17 cellular contexts compared by ENCODE assay signal in genomic region chr20:6489361-6490154, GRCh38.
DNase-seq lines count a peak whose midpoint lies in the region; ATAC-seq lines count a peak whose summit lies in the region.
"Had no signal": no experiment of that assay in that cellular context is flagged by ENCODE, and none has a peak within 500 bp of the region (broad histone marks: within the 10 kb centered on the region; RNA-seq: fewer than 3 reads in every experiment).

No MANE protein-coding gene starts in this region.

- no peak overlapping the region for H3K27ac Mint-ChIP-seq in natural killer cell treated with Interleukin-12 subunit alpha and Interleukin-12 subunit beta and Interleukin-15 and Interleukin-18, amount 100 ng/mL, for 72 hours
- H3K27ac Mint-ChIP-seq: activated T-helper 2 cell treated with anti-CD3 and anti-CD28 coated beads, Interferon-gamma antibody, Interleukin-2, Interleukin-4, amounts not matched to agents 10 μg/mL and 5 μg/mL and 100 μg/mL, durations not matched to agents 14 hours and 24 hours and 36 hours; CD4-positive, alpha-beta T cell; neural progenitor cell had no signal

- H3K4me3 Mint-ChIP-seq in natural killer cell treated with Interleukin-12 subunit alpha and Interleukin-12 subunit beta and Interleukin-15 and Interleukin-18, amount 100 ng/mL, for 72 hours, result no peak overlapping the region
- H3K4me3 Mint-ChIP-seq: CD4-positive, alpha-beta T cell; neural progenitor cell had no signal

- no peaks in the 10 kb centered on the region for H3K4me1 Mint-ChIP-seq in natural killer cell treated with Interleukin-12 subunit alpha and Interleukin-12 subunit beta and Interleukin-15 and Interleukin-18, amount 100 ng/mL, for 72 hours (ENCODE audit: low read depth in 2 of 2)

- no peaks in the 10 kb centered on the region for H3K36me3 Mint-ChIP-seq in natural killer cell treated with Interleukin-12 subunit alpha and Interleukin-12 subunit beta and Interleukin-15 and Interleukin-18, amount 100 ng/mL, for 72 hours
- H3K36me3 Mint-ChIP-seq: neural progenitor cell had no signal

- no peak for ATAC-seq in natural killer cell treated with Interleukin-12 subunit alpha and Interleukin-12 subunit beta and Interleukin-15 and Interleukin-18, amount 100 ng/mL, for 72 hours
- ATAC-seq in HG03460 (IDR thresholded peaks at IDR 0.05; ENCODE audit: unreplicated experiment), result no peak
- ATAC-seq: esophagus mucosa, sciatic nerve had no signal

- DNase-seq in NCI-H1105 (lab: John Stamatoyannopoulos, UW), result peak; percentile 85
- no peak for DNase-seq in NCI-H1105 treated with DMSO at 0.1 percent for 48 hours (lab: John Stamatoyannopoulos, UW)
- peak; percentile 95 for DNase-seq in NCI-H2029 (lab: John Stamatoyannopoulos, UW)
- peak; percentile 96 for DNase-seq in SIG-M5 (lab: John Stamatoyannopoulos, UW)
- peak; percentile 3 for DNase-seq in myocyte (ENCODE audit: low read depth)
- DNase-seq in natural killer cell treated with Interleukin-12 subunit alpha and Interleukin-12 subunit beta and Interleukin-15 and Interleukin-18, amount 100 ng/mL, for 72 hours (ENCODE audit: low spot score), result no peak
- no peak for DNase-seq in foreskin melanocyte
- DNase-seq: 8988T; activated CD4-positive, alpha-beta T cell treated with anti-CD3 and anti-CD28 coated beads, Interleukin-2, amount 50 U/mL, for 48 hours; CD4-positive, alpha-beta T cell; KG1; T1000 had no signal

- H3K9me3 Mint-ChIP-seq in natural killer cell treated with Interleukin-12 subunit alpha and Interleukin-12 subunit beta and Interleukin-15 and Interleukin-18, amount 100 ng/mL, for 72 hours, result peaks cover 2% of the 10 kb centered on the region
- H3K9me3 Mint-ChIP-seq: activated T-helper 2 cell treated with anti-CD3 and anti-CD28 coated beads, Interferon-gamma antibody, Interleukin-2, Interleukin-4, amounts not matched to agents 10 μg/mL and 5 μg/mL and 100 μg/mL, durations not matched to agents 14 hours and 24 hours and 36 hours; neural progenitor cell had no signal

- no peaks in the 10 kb centered on the region for H3K27me3 Mint-ChIP-seq in natural killer cell treated with Interleukin-12 subunit alpha and Interleukin-12 subunit beta and Interleukin-15 and Interleukin-18, amount 100 ng/mL, for 72 hours
- H3K27me3 Mint-ChIP-seq: CD4-positive, alpha-beta T cell had no signal

Comparison
In these comparisons a context has a peak if more than half of its experiments do, and no peak if none do; other contexts are left out.
1. DNase-seq: peak in NCI-H1105 (single experiment), NCI-H2029 (single experiment), SIG-M5 (single experiment) and myocyte (single experiment); none in NCI-H1105 treated with DMSO at 0.1 percent for 48 hours (single experiment), natural killer cell treated with Interleukin-12 subunit alpha and Interleukin-12 subunit beta and Interleukin-15 and Interleukin-18, amount 100 ng/mL, for 72 hours (single experiment) and foreskin melanocyte (single experiment).